Comparison of ENCODE assay signal across 8 cellular contexts in genomic region chr6:37535701-37536461, GRCh38. TPM values are rescaled to one million over a fixed set of nuclear protein-coding genes. Genes with fewer than 3 reads are reported as not detected.
A peak's percentile ranks its signal among the peaks of the same experiment; 100 is the strongest.
DNase-seq lines count a peak whose midpoint lies in the region; ATAC-seq and TF ChIP-seq lines count a peak whose summit lies in the region.

No MANE protein-coding gene starts in this region.

- no peak overlapping the region for H3K4me3 ChIP-seq in CD4-positive, CD25-positive, alpha-beta regulatory T cell (ENCODE audit: low read depth, low read length)
- peak overlapping the region; percentile 54 for H3K4me3 ChIP-seq in thoracic aorta

- TF ChIP-seq CTCF in GM20000 (IDR thresholded peaks at IDR 0.05; ENCODE audit: extremely low read depth, missing control alignments), result peak; percentile 40
- TF ChIP-seq CTCF in activated B cell treated with CpG ODN at 0.5 μM for 24 hours (IDR thresholded peaks at IDR 0.05), result no peak
- TF ChIP-seq CTCF in thoracic aorta (IDR thresholded peaks at IDR 0.05), result no peak
- TF ChIP-seq CTCF in omental fat pad (IDR thresholded peaks at IDR 0.05), result no peak

- H3K36me3 ChIP-seq in CD4-positive, CD25-positive, alpha-beta regulatory T cell (ENCODE audit: control insufficient read depth, insufficient read depth, low read length), result peaks cover 26% of the 10 kb centered on the region
- H3K36me3 ChIP-seq in thoracic aorta, result no peaks in the 10 kb centered on the region

- H3K9me3 ChIP-seq in CD4-positive, CD25-positive, alpha-beta regulatory T cell (ENCODE audit: control insufficient read depth in 2 of 2, low read length in 2 of 2), result no peaks in the 10 kb centered on the region
- no peaks in the 10 kb centered on the region for H3K9me3 ChIP-seq in thoracic aorta

- H3K27ac Mint-ChIP-seq in CD4-positive, CD25-positive, alpha-beta regulatory T cell, result peak overlapping the region in 1 of 3 donors; percentile 79
- no peak overlapping the region for H3K27ac Mint-ChIP-seq in activated B cell treated with CpG ODN at 0.5 μM for 24 hours

- H3K27me3 ChIP-seq in CD4-positive, CD25-positive, alpha-beta regulatory T cell (ENCODE audit: control insufficient read depth, insufficient read depth, low read length), result no peaks in the 10 kb centered on the region
- H3K27me3 ChIP-seq in thoracic aorta (replicated peaks; ENCODE audit: insufficient read depth), result no peaks in the 10 kb centered on the region

- POLR2A ChIA-PET in activated B cell treated with CpG ODN at 0.5 μM for 24 hours (lab: Charles Lee), result interaction anchor here (0.9 to 2.6 kb wide), 6 partner anchors 18 to 156 kb away, joined by 3 to 16 read pairs (median 6); no protein-coding TSS in a partner anchor

- peaks cover 11% of the 10 kb centered on the region for H3K36me3 Mint-ChIP-seq in CD4-positive, CD25-positive, alpha-beta regulatory T cell
- no peaks in the 10 kb centered on the region for H3K36me3 Mint-ChIP-seq in activated B cell treated with CpG ODN at 0.5 μM for 24 hours (ENCODE audit: low read depth)

- peaks cover 4 to 14% (median 8%) of the 10 kb centered on the region in 4 donors for H3K4me1 Mint-ChIP-seq in CD4-positive, CD25-positive, alpha-beta regulatory T cell
- H3K4me1 Mint-ChIP-seq in activated B cell treated with CpG ODN at 0.5 μM for 24 hours, result peaks cover 15% of the 10 kb centered on the region

- peak in 1 of 2 donors; percentile 36 for ATAC-seq in CD4-positive, CD25-positive, alpha-beta regulatory T cell (ENCODE audit: low read depth in 2 of 2)
- peak; percentile 85 for ATAC-seq in activated B cell treated with CpG ODN at 0.5 μM for 24 hours (ENCODE audit: low read depth)
- ATAC-seq in thoracic aorta (ENCODE audit: insufficient number of reproducible peaks, low FRiP score, low read depth), result no peak
- ATAC-seq in omental fat pad (ENCODE audit: low FRiP score), result no peak
- ATAC-seq in GM18511 (IDR thresholded peaks at IDR 0.05; ENCODE audit: unreplicated experiment), result no peak

- DNase-seq in CD4-positive, CD25-positive, alpha-beta regulatory T cell, result no peak
- DNase-seq in GM20000 (ENCODE audit: low spot score) (peak; percentile 60), activated B cell treated with CpG ODN at 0.5 μM for 24 hours (peak; percentile 42), iPS-NIHi11 (ENCODE audit: low spot score) (peak; percentile 57), thoracic aorta (ENCODE audit: low spot score) (no peak), omental fat pad (ENCODE audit: low spot score) (no peak), SIG-M5 (lab: John Stamatoyannopoulos, UW) (no peak)

- H3K4me1 ChIP-seq in CD4-positive, CD25-positive, alpha-beta regulatory T cell (ENCODE audit: control insufficient read depth, insufficient read depth, low read length, poor library complexity, severe bottlenecking), result no peaks in the 10 kb centered on the region
- H3K4me1 ChIP-seq in thoracic aorta (ENCODE audit: control insufficient read depth in 1 of 2, low read depth in 2 of 2), result peaks cover 0 to 12% of the 10 kb centered on the region in 2 donors

- H3K9me3 Mint-ChIP-seq in CD4-positive, CD25-positive, alpha-beta regulatory T cell, result no peaks in the 10 kb centered on the region
- H3K9me3 Mint-ChIP-seq in activated B cell treated with CpG ODN at 0.5 μM for 24 hours, result no peaks in the 10 kb centered on the region

- no peaks in the 10 kb centered on the region for H3K27me3 Mint-ChIP-seq in CD4-positive, CD25-positive, alpha-beta regulatory T cell
- peaks cover 35% of the 10 kb centered on the region for H3K27me3 Mint-ChIP-seq in activated B cell treated with CpG ODN at 0.5 μM for 24 hours

- CTCF ChIA-PET in activated B cell treated with CpG ODN at 0.5 μM for 24 hours (lab: Charles Lee), result interaction anchor here (0.8 to 8.2 kb wide), 13 partner anchors 11 to 1035 kb away, joined by 3 to 158 read pairs (median 4); partner anchors contain the start of gene MDGA1

- peak overlapping the region in 3 of 4 donors; percentile 67 to 82 (median 74) for H3K4me3 Mint-ChIP-seq in CD4-positive, CD25-positive, alpha-beta regulatory T cell
- peak overlapping the region; percentile 75 for H3K4me3 Mint-ChIP-seq in activated B cell treated with CpG ODN at 0.5 μM for 24 hours

- no peak overlapping the region for H3K27ac ChIP-seq in CD4-positive, CD25-positive, alpha-beta regulatory T cell (ENCODE audit: insufficient read depth, low read length, poor library complexity, severe bottlenecking)
- H3K27ac ChIP-seq in thoracic aorta, result no peak overlapping the region

- intact Hi-C loops in activated B cell treated with CpG ODN at 0.5 μM for 24 hours (cut with micrococcal nuclease), result loop anchor here (1.0 to 5.0 kb wide), 5 partner anchors 17 to 476 kb away; no protein-coding TSS in a partner anchor

RNA-seq across cellular contexts. Expression of gene CCDC167, which starts 36.2 kb away (rescaled TPM):
- 43.6 TPM for total RNA-seq in CD4-positive, CD25-positive, alpha-beta regulatory T cell
- polyA plus RNA-seq in CD4-positive, CD25-positive, alpha-beta regulatory T cell, result 100 to 1,000 TPM; 172 to 274 (median 229) TPM
- 18.4 and 25.9 TPM in 2 replicates for total RNA-seq in activated B cell treated with CpG ODN at 0.5 μM for 24 hours
- total RNA-seq in thoracic aorta, result 10 to 100 TPM; 14.4 to 20.8 TPM
- 10 to 100 TPM; 16.0 to 24.0 (median 20.0) TPM for total RNA-seq in omental fat pad

Comparison
In these comparisons a context has a peak if more than half of its experiments do, and no peak if none do; other contexts are left out.
1. DNase-seq: peak in GM20000 (single experiment), activated B cell treated with CpG ODN at 0.5 μM for 24 hours (single experiment) and iPS-NIHi11 (single experiment); none in CD4-positive, CD25-positive, alpha-beta regulatory T cell (0 of 3), thoracic aorta (single experiment), omental fat pad (single experiment) and SIG-M5 (single experiment).